1 cellular context compared by ENCODE assay signal in genomic region chr2:121285077-121285449, GRCh38.
TF ChIP-seq lines count a peak whose summit lies in the region.

A gene with protein sequence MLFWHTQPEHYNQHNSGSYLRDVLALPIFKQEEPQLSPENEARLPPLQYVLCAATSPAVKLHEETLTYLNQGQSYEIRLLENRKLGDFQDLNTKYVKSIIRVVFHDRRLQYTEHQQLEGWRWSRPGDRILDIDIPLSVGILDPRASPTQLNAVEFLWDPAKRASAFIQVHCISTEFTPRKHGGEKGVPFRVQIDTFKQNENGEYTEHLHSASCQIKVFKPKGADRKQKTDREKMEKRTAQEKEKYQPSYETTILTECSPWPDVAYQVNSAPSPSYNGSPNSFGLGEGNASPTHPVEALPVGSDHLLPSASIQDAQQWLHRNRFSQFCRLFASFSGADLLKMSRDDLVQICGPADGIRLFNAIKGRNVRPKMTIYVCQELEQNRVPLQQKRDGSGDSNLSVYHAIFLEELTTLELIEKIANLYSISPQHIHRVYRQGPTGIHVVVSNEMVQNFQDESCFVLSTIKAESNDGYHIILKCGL (minus strand): TSS chr2:121285202. CDS start chr2:121285109, 93 bp downstream.

TF ChIP-seq in K562, 482 proteins besides CTCF, POLR2A, EP300 and RAD21 (continued from another document):
- TF ChIP-seq, protein P1, sequence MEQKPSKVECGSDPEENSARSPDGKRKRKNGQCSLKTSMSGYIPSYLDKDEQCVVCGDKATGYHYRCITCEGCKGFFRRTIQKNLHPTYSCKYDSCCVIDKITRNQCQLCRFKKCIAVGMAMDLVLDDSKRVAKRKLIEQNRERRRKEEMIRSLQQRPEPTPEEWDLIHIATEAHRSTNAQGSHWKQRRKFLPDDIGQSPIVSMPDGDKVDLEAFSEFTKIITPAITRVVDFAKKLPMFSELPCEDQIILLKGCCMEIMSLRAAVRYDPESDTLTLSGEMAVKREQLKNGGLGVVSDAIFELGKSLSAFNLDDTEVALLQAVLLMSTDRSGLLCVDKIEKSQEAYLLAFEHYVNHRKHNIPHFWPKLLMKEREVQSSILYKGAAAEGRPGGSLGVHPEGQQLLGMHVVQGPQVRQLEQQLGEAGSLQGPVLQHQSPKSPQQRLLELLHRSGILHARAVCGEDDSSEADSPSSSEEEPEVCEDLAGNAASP (IDR thresholded peaks at IDR 0.05): no peak
- TF ChIP-seq, protein P2, sequence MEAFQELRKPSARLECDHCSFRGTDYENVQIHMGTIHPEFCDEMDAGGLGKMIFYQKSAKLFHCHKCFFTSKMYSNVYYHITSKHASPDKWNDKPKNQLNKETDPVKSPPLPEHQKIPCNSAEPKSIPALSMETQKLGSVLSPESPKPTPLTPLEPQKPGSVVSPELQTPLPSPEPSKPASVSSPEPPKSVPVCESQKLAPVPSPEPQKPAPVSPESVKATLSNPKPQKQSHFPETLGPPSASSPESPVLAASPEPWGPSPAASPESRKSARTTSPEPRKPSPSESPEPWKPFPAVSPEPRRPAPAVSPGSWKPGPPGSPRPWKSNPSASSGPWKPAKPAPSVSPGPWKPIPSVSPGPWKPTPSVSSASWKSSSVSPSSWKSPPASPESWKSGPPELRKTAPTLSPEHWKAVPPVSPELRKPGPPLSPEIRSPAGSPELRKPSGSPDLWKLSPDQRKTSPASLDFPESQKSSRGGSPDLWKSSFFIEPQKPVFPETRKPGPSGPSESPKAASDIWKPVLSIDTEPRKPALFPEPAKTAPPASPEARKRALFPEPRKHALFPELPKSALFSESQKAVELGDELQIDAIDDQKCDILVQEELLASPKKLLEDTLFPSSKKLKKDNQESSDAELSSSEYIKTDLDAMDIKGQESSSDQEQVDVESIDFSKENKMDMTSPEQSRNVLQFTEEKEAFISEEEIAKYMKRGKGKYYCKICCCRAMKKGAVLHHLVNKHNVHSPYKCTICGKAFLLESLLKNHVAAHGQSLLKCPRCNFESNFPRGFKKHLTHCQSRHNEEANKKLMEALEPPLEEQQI (IDR thresholded peaks at IDR 0.05): no peak
- TF ChIP-seq TGIF2 (CRISPR knock-in tag; IDR thresholded peaks at IDR 0.05): no peak
- peak in 1 of 2 experiments; percentile 75 for TF ChIP-seq E2F6 (IDR thresholded peaks at IDR 0.05; ENCODE audit: borderline replicate concordance in 1 of 2, extremely low read depth in 1 of 2, insufficient read depth in 1 of 2, insufficient read length in 1 of 2, low read depth in 1 of 2, low read length in 1 of 2, poor library complexity in 1 of 2, severe bottlenecking in 1 of 2)
- peak; percentile 6; the same call in 1 of the 2 replicates for TF ChIP-seq ZBTB7A (IDR thresholded peaks at IDR 0.05; ENCODE audit: borderline replicate concordance, control insufficient read depth, low read depth, low read length)
- no peak for TF ChIP-seq ZKSCAN3 (CRISPR knock-in tag; IDR thresholded peaks at IDR 0.05)
- TF ChIP-seq, protein P3, sequence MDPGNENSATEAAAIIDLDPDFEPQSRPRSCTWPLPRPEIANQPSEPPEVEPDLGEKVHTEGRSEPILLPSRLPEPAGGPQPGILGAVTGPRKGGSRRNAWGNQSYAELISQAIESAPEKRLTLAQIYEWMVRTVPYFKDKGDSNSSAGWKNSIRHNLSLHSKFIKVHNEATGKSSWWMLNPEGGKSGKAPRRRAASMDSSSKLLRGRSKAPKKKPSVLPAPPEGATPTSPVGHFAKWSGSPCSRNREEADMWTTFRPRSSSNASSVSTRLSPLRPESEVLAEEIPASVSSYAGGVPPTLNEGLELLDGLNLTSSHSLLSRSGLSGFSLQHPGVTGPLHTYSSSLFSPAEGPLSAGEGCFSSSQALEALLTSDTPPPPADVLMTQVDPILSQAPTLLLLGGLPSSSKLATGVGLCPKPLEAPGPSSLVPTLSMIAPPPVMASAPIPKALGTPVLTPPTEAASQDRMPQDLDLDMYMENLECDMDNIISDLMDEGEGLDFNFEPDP (CRISPR knock-in tag; IDR thresholded peaks at IDR 0.05): no peak
- TF ChIP-seq SIN3B (IDR thresholded peaks at IDR 0.05; ENCODE audit: low read depth): no peak
- peak; percentile 36; the same call in 1 of the 2 replicates for TF ChIP-seq CXXC5 (CRISPR knock-in tag; IDR thresholded peaks at IDR 0.05)
- TF ChIP-seq CTBP1 (IDR thresholded peaks at IDR 0.05; ENCODE audit: borderline replicate concordance): peak; percentile 63
- TF ChIP-seq STAT5A (IDR thresholded peaks at IDR 0.05; ENCODE audit: borderline replicate concordance, low read length): no peak
- peak; percentile 64 for TF ChIP-seq POLR2G (IDR thresholded peaks at IDR 0.05; ENCODE audit: low read depth, low read length)
- 0 out of 2 replicates have a peak, but pooled peaks have one; percentile 9 for TF ChIP-seq ZFX (CRISPR knock-in tag; IDR thresholded peaks at IDR 0.05)
- no peak for TF ChIP-seq STAG1 (CRISPR knock-in tag; IDR thresholded peaks at IDR 0.05; ENCODE audit: borderline replicate concordance)
- TF ChIP-seq GTF2F1 (IDR thresholded peaks at IDR 0.05; ENCODE audit: low read depth, low read length): no peak
- no peak for TF ChIP-seq MEF2A (IDR thresholded peaks at IDR 0.05; ENCODE audit: control insufficient read depth, low read depth, low read length)
- TF ChIP-seq ZC3H11A (IDR thresholded peaks at IDR 0.05; ENCODE audit: low read depth, low read length): no peak
- no peak for TF ChIP-seq ZNF79 (CRISPR knock-in tag; IDR thresholded peaks at IDR 0.05; ENCODE audit: low read depth)
- no peak for TF ChIP-seq ZZZ3 (IDR thresholded peaks at IDR 0.05)
- peak in 1 of 2 experiments; percentile 20; a peak in 2 of 4 replicates for TF ChIP-seq NRF1 (conservative IDR thresholded peaks at IDR 0.05 in 1 of 2, IDR thresholded peaks at IDR 0.05 in 1 of 2)
- TF ChIP-seq ERF (CRISPR knock-in tag; IDR thresholded peaks at IDR 0.05): no peak
- no peak for TF ChIP-seq TCF7 (IDR thresholded peaks at IDR 0.05; ENCODE audit: borderline replicate concordance)
